Comparison of ENCODE assay signal across 19 cellular contexts in the genomic region with DNA sequence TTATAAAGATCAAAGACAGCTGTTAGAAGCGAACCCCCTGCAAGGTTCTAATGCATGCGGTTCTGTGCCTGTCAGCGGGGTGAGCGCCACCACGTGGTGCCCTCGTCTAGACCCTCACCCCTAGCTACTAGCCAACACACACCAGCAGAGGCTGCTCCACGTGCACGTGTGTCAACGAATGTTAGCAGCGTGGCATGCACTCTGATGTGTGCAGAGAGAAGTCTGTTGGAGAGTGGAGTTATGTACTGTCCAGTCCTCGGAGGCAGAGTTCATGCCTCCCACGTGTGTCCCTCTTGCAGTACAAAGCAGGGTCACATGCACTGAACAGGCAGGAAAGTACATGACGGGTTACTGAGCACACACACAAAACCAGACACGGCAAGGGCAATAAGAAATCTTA.
DNase-seq lines count a peak whose midpoint lies in the region; ATAC-seq and TF ChIP-seq lines count a peak whose summit lies in the region.
"Had no signal": no experiment of that assay in that cellular context is flagged by ENCODE, and none has a peak within 500 bp of the region (broad histone marks: within the 10 kb centered on the region; RNA-seq: fewer than 3 reads in every experiment).

No MANE protein-coding gene starts in this region.

- no peak overlapping the region for H3K4me3 Mint-ChIP-seq in WTC11
- no peak overlapping the region for H3K4me3 Mint-ChIP-seq in type B pancreatic cell
- no peak overlapping the region for H3K4me3 Mint-ChIP-seq in effector memory CD8-positive, alpha-beta T cell
- H3K4me3 Mint-ChIP-seq: CD4-positive, alpha-beta T cell had no signal

- peak; percentile 23 to 55 for TF ChIP-seq RAD21 in liver (IDR thresholded peaks at IDR 0.05)

- H3K27me3 ChIP-seq in hepatocyte: no peaks in the 10 kb centered on the region
- no peaks in the 10 kb centered on the region for H3K27me3 ChIP-seq in liver (ENCODE audit: control insufficient read depth in 4 of 4, insufficient read depth in 4 of 4, low read length in 3 of 4)
- H3K27me3 ChIP-seq: BE2C had no signal

- peaks cover 3% of the 10 kb centered on the region; the same call in 1 of the 2 replicates for H3K9me3 Mint-ChIP-seq in WTC11
- no peaks in the 10 kb centered on the region for H3K9me3 Mint-ChIP-seq in type B pancreatic cell
- H3K9me3 Mint-ChIP-seq in effector memory CD8-positive, alpha-beta T cell: no peaks in the 10 kb centered on the region
- H3K9me3 Mint-ChIP-seq: CD4-positive, alpha-beta T cell had no signal

- TF ChIP-seq CTCF in WTC11 (IDR thresholded peaks at IDR 0.05) (no peak), hepatocyte (IDR thresholded peaks at IDR 0.05; ENCODE audit: poor library complexity) (peak; percentile 6), liver (IDR thresholded peaks at IDR 0.05; ENCODE audit: low read depth, low read length, missing input control) (no peak), type B pancreatic cell (conservative IDR thresholded peaks at IDR 0.05) (peak; percentile 21)

- DNase-seq in WTC11 (ENCODE audit: low spot score) (peak; percentile 56), hepatocyte (ENCODE audit: low spot score) (no peak), type B pancreatic cell (ENCODE audit: extremely low spot score, unreplicated experiment) (no peak)
- DNase-seq in effector memory CD8-positive, alpha-beta T cell: no peak
- DNase-seq: BE2C; CD4-positive, alpha-beta T cell; DMS53; NCI-H1048; NCI-H146; NCI-H2081 treated with DMSO at 0.1 percent for 48 hours; NCI-H345; NCI-H526 treated with DMSO at 0.1 percent for 48 hours; NK-92 treated with Interleukin-12 subunit alpha and Interleukin-12 subunit beta, amount 100 ng/mL, for 24 hours; SHP77 treated with DMSO at 0.1 percent for 48 hours had no signal

- H3K4me1 Mint-ChIP-seq in WTC11: peaks cover 22% of the 10 kb centered on the region
- H3K4me1 Mint-ChIP-seq in type B pancreatic cell (ENCODE audit: unreplicated experiment): peaks cover 15% of the 10 kb centered on the region
- H3K4me1 Mint-ChIP-seq in effector memory CD8-positive, alpha-beta T cell (ENCODE audit: low read depth in 2 of 2): peaks cover 0 to 2% of the 10 kb centered on the region in 2 donors

- H3K9me3 ChIP-seq in hepatocyte (ENCODE audit: low read depth) (no peaks in the 10 kb centered on the region), liver (ENCODE audit: control insufficient read depth in 4 of 4, low read length in 3 of 4) (no peaks in the 10 kb centered on the region)
- H3K9me3 ChIP-seq: BE2C had no signal

- H3K27me3 Mint-ChIP-seq in WTC11 (ENCODE audit: low read depth): no peaks in the 10 kb centered on the region
- H3K27me3 Mint-ChIP-seq in type B pancreatic cell: no peaks in the 10 kb centered on the region
- H3K27me3 Mint-ChIP-seq in effector memory CD8-positive, alpha-beta T cell: no peaks in the 10 kb centered on the region
- H3K27me3 Mint-ChIP-seq: CD4-positive, alpha-beta T cell had no signal

- H3K27ac Mint-ChIP-seq in WTC11: no peak overlapping the region
- no peak overlapping the region for H3K27ac Mint-ChIP-seq in type B pancreatic cell
- H3K27ac Mint-ChIP-seq in effector memory CD8-positive, alpha-beta T cell: no peak overlapping the region
- H3K27ac Mint-ChIP-seq: CD4-positive, alpha-beta T cell had no signal

- H2AFZ ChIP-seq in hepatocyte: no peak overlapping the region

- POLR2A ChIA-PET in WTC11 (lab: Charles Lee): no interaction called here

- CTCF ChIA-PET in WTC11 (lab: Charles Lee): interaction anchor here (0.6 to 4.3 kb wide), 19 partner anchors 8 to 343 kb away, joined by 3 to 40 read pairs (median 3); no protein-coding TSS in a partner anchor

- ATAC-seq in WTC11: peak; percentile 92
- ATAC-seq in effector memory CD8-positive, alpha-beta T cell (replicated peaks): no peak
- no peak for ATAC-seq in HG02798 (IDR thresholded peaks at IDR 0.05; ENCODE audit: poor library complexity, unreplicated experiment)
- no peak for ATAC-seq in GM21390 (IDR thresholded peaks at IDR 0.05; ENCODE audit: unreplicated experiment)
- ATAC-seq: SK-N-SH treated with all-trans-retinoic acid at 6 μM for 48 hours had no signal

- H3K36me3 ChIP-seq in hepatocyte (replicated peaks; ENCODE audit: insufficient read depth, low read depth) (no peaks in the 10 kb centered on the region), liver (ENCODE audit: control insufficient read depth in 4 of 4, insufficient read depth in 3 of 4, low read depth in 1 of 4, low read length in 3 of 4) (no peaks in the 10 kb centered on the region)
- H3K36me3 ChIP-seq: BE2C had no signal

- H3K4me2 ChIP-seq in hepatocyte: no peak overlapping the region
- H3K4me2 ChIP-seq: KMS-11 had no signal

- peaks cover 11% of the 10 kb centered on the region for H3K4me1 ChIP-seq in hepatocyte (ENCODE audit: insufficient read depth)
- peaks cover 15 to 61% (median 37%) of the 10 kb centered on the region in 4 donors for H3K4me1 ChIP-seq in liver (ENCODE audit: control insufficient read depth in 4 of 4, insufficient read depth in 4 of 4, low read length in 3 of 4)
- H3K4me1 ChIP-seq: BE2C had no signal

- no peaks in the 10 kb centered on the region for H3K9me2 ChIP-seq in hepatocyte (replicated peaks; ENCODE audit: insufficient read depth)

- 65% methylated on average over 14 of the region's 14 CpGs for WGBS in hepatocyte (ENCODE audit: low lambda C conversion rate, missing lambda C conversion rate)
- 44% methylated on average over 14 of the region's 14 CpGs for WGBS in liver

- no peaks in the 10 kb centered on the region for H3K79me2 ChIP-seq in hepatocyte

- H4K20me1 ChIP-seq in hepatocyte (ENCODE audit: insufficient read depth, poor library complexity, severe bottlenecking): no peaks in the 10 kb centered on the region

- peaks cover 3% of the 10 kb centered on the region for H3K36me3 Mint-ChIP-seq in WTC11
- H3K36me3 Mint-ChIP-seq in type B pancreatic cell: peaks cover 17% of the 10 kb centered on the region
- peaks cover 37% of the 10 kb centered on the region for H3K36me3 Mint-ChIP-seq in effector memory CD8-positive, alpha-beta T cell (ENCODE audit: insufficient read depth)

- H3K9ac ChIP-seq in liver (ENCODE audit: low read depth in 1 of 2, low read length in 2 of 2): no peak overlapping the region
- H3K9ac ChIP-seq: KMS-11 had no signal

- H3K27ac ChIP-seq in hepatocyte (no peak overlapping the region), liver (ENCODE audit: low read depth in 1 of 2, low read length in 2 of 2) (peak overlapping the region; percentile 92 to 93)
- H3K27ac ChIP-seq: KMS-11 had no signal

- no peak overlapping the region for H3K4me3 ChIP-seq in hepatocyte
- no peak overlapping the region for H3K4me3 ChIP-seq in liver (ENCODE audit: low read depth in 1 of 3, low read length in 3 of 3)

TF ChIP-seq in WTC11, 78 proteins besides CTCF, POLR2A, EP300 and RAD21 (continues in another document):
- TF ChIP-seq OVOL2 (CRISPR knock-in tag; IDR thresholded peaks at IDR 0.05; ENCODE audit: borderline replicate concordance): no peak
- TF ChIP-seq, protein P1, sequence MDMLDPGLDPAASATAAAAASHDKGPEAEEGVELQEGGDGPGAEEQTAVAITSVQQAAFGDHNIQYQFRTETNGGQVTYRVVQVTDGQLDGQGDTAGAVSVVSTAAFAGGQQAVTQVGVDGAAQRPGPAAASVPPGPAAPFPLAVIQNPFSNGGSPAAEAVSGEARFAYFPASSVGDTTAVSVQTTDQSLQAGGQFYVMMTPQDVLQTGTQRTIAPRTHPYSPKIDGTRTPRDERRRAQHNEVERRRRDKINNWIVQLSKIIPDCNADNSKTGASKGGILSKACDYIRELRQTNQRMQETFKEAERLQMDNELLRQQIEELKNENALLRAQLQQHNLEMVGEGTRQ (CRISPR knock-in tag; IDR thresholded peaks at IDR 0.05): peak; percentile 73
- TF ChIP-seq, protein P2, sequence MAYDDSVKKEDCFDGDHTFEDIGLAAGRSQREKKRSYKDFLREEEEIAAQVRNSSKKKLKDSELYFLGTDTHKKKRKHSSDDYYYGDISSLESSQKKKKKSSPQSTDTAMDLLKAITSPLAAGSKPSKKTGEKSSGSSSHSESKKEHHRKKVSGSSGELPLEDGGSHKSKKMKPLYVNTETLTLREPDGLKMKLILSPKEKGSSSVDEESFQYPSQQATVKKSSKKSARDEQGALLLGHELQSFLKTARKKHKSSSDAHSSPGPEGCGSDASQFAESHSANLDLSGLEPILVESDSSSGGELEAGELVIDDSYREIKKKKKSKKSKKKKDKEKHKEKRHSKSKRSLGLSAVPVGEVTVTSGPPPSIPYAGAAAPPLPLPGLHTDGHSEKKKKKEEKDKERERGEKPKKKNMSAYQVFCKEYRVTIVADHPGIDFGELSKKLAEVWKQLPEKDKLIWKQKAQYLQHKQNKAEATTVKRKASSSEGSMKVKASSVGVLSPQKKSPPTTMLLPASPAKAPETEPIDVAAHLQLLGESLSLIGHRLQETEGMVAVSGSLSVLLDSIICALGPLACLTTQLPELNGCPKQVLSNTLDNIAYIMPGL (CRISPR knock-in tag; IDR thresholded peaks at IDR 0.05): no peak

TF ChIP-seq in liver, 16 proteins besides CTCF, POLR2A, EP300 and RAD21 (continues in another document):
- TF ChIP-seq YY1 (IDR thresholded peaks at IDR 0.05) (no peak), GABPA (IDR thresholded peaks at IDR 0.05 in 1 of 2, conservative IDR thresholded peaks at IDR 0.05 in 1 of 2) (no peak), HNF4G (IDR thresholded peaks at IDR 0.05) (no peak), NR2F2 (IDR thresholded peaks at IDR 0.05) (no peak), RXRA (IDR thresholded peaks at IDR 0.05) (peak; percentile 86 to 91)
- TF ChIP-seq, protein P3, sequence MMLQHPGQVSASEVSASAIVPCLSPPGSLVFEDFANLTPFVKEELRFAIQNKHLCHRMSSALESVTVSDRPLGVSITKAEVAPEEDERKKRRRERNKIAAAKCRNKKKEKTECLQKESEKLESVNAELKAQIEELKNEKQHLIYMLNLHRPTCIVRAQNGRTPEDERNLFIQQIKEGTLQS (IDR thresholded peaks at IDR 0.05): no peak

Comparison
In these comparisons a context has a peak if more than half of its experiments do, and no peak if none do; other contexts are left out.
1. CTCF ChIP-seq: peak in hepatocyte (single experiment) and type B pancreatic cell (single experiment); none in WTC11 (single experiment) and liver (single experiment).